ENCODE assay signal across 4 cellular contexts in the genomic region with DNA sequence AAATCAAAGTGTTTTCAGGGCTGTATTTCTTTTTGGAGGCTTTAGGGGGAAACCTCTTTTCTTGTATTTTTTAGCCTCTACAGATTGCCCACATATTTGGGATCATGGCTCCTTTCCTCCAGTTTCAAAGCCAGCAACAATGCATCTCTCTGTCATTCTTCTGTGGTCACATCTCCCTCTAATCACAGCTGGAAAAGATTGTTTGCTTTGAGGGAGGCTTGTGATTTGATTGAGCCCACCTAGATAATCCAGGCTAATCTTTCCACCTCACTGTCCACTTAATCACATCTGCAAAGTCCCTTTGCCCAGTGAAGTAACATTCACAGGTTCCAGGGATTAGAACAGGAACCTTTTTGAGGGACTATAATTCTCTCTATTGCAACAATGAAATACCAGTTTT.
"Had no signal": no experiment of that assay in that cellular context is flagged by ENCODE, and none has a peak within 500 bp of the region (broad histone marks: within the 10 kb centered on the region; RNA-seq: fewer than 3 reads in every experiment).

No MANE protein-coding gene starts in this region.

- H3K4me2 ChIP-seq: GM23338 had no signal

- H3K4me3 ChIP-seq: GM23338 had no signal

- ATAC-seq: GM23338 had no signal

- DNase-seq: H9, HCEC 1CT, IMR-90 had no signal

- H2AFZ ChIP-seq: GM23338 had no signal
